Comparison of ENCODE assay signal across 2 cellular contexts in the genomic region with DNA sequence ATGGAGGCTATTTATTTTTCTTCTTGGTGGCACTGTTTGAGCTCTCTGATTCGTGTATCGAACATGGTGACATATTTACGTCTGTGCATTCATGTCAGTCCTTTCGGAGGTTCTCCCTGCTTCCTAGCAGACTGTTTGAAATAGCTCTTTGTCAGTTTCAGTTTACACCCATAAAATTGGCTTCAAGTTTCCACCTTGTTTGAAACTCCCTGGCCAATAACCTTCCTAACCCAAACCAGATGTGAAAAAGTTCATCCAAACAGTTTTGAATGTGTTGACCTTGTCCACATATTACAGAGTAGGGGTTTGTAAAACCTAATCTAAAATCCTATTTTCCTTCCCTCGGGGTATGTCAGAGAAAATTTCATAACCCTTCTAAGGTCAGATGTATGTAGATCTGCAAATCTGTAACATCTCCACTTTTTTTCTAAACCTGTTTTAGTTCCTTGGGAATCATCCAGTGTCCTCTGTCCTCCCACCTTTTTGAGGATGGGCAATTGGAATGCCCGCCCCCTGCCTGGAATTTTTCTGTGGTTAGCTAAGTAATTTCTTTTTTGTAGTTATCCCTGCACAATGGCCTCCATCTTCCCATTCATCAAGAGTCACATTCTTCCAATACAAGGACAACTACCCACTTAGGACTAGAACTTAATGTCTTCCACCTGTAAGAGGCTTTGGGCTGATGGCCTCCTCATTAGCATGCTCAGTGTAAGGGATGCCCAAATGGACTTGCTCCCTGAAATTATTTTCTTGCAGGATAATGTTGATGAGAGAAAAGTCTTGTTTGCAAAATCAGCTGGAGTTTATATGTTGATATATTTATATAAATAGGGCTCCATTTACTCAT.
TF ChIP-seq lines count a peak whose summit lies in the region.

No MANE protein-coding gene starts in this region.

TF ChIP-seq in HEK293, 187 proteins besides CTCF, POLR2A, EP300 and RAD21 (continued from another document):
- TF ChIP-seq ZNF37A (tag by site-specific recombination; IDR thresholded peaks at IDR 0.05) (no peak), MZF1 (tag by site-specific recombination; IDR thresholded peaks at IDR 0.05; ENCODE audit: borderline replicate concordance) (no peak), ZNF521 (tag by site-specific recombination; IDR thresholded peaks at IDR 0.05) (no peak), ZNF274 (IDR thresholded peaks at IDR 0.05; ENCODE audit: low read length) (no peak), ZNF274 (tag by site-specific recombination; IDR thresholded peaks at IDR 0.05; ENCODE audit: borderline replicate concordance) (no peak), ZNF747 (tag by site-specific recombination; IDR thresholded peaks at IDR 0.05) (no peak), ZNF776 (tag by site-specific recombination; IDR thresholded peaks at IDR 0.05; ENCODE audit: borderline replicate concordance) (no peak), ZNF792 (tag by site-specific recombination; IDR thresholded peaks at IDR 0.05) (no peak), ZNF132 (tag by site-specific recombination; IDR thresholded peaks at IDR 0.05; ENCODE audit: borderline replicate concordance) (no peak), FEZF1 (tag by site-specific recombination; IDR thresholded peaks at IDR 0.05) (peak; percentile 39; the same call in 1 of the 2 replicates), ZNF311 (tag by site-specific recombination; IDR thresholded peaks at IDR 0.05; ENCODE audit: borderline replicate concordance) (no peak), GLIS1 (tag by site-specific recombination; IDR thresholded peaks at IDR 0.05) (peak; percentile 12; the same call in 1 of the 2 replicates), ZNF221 (tag by site-specific recombination; IDR thresholded peaks at IDR 0.05; ENCODE audit: borderline replicate concordance) (no peak), ZNF791 (tag by site-specific recombination; IDR thresholded peaks at IDR 0.05) (no peak), ZIC2 (tag by site-specific recombination; IDR thresholded peaks at IDR 0.05) (no peak), ZNF544 (tag by site-specific recombination; IDR thresholded peaks at IDR 0.05) (no peak)
- TF ChIP-seq, protein P1, sequence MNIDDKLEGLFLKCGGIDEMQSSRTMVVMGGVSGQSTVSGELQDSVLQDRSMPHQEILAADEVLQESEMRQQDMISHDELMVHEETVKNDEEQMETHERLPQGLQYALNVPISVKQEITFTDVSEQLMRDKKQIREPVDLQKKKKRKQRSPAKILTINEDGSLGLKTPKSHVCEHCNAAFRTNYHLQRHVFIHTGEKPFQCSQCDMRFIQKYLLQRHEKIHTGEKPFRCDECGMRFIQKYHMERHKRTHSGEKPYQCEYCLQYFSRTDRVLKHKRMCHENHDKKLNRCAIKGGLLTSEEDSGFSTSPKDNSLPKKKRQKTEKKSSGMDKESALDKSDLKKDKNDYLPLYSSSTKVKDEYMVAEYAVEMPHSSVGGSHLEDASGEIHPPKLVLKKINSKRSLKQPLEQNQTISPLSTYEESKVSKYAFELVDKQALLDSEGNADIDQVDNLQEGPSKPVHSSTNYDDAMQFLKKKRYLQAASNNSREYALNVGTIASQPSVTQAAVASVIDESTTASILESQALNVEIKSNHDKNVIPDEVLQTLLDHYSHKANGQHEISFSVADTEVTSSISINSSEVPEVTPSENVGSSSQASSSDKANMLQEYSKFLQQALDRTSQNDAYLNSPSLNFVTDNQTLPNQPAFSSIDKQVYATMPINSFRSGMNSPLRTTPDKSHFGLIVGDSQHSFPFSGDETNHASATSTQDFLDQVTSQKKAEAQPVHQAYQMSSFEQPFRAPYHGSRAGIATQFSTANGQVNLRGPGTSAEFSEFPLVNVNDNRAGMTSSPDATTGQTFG (tag by site-specific recombination; IDR thresholded peaks at IDR 0.05; ENCODE audit: borderline replicate concordance), result no peak
- TF ChIP-seq, protein P2, sequence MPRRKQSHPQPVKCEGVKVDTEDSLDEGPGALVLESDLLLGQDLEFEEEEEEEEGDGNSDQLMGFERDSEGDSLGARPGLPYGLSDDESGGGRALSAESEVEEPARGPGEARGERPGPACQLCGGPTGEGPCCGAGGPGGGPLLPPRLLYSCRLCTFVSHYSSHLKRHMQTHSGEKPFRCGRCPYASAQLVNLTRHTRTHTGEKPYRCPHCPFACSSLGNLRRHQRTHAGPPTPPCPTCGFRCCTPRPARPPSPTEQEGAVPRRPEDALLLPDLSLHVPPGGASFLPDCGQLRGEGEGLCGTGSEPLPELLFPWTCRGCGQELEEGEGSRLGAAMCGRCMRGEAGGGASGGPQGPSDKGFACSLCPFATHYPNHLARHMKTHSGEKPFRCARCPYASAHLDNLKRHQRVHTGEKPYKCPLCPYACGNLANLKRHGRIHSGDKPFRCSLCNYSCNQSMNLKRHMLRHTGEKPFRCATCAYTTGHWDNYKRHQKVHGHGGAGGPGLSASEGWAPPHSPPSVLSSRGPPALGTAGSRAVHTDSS (tag by site-specific recombination; IDR thresholded peaks at IDR 0.05), result no peak
- TF ChIP-seq, protein P3, sequence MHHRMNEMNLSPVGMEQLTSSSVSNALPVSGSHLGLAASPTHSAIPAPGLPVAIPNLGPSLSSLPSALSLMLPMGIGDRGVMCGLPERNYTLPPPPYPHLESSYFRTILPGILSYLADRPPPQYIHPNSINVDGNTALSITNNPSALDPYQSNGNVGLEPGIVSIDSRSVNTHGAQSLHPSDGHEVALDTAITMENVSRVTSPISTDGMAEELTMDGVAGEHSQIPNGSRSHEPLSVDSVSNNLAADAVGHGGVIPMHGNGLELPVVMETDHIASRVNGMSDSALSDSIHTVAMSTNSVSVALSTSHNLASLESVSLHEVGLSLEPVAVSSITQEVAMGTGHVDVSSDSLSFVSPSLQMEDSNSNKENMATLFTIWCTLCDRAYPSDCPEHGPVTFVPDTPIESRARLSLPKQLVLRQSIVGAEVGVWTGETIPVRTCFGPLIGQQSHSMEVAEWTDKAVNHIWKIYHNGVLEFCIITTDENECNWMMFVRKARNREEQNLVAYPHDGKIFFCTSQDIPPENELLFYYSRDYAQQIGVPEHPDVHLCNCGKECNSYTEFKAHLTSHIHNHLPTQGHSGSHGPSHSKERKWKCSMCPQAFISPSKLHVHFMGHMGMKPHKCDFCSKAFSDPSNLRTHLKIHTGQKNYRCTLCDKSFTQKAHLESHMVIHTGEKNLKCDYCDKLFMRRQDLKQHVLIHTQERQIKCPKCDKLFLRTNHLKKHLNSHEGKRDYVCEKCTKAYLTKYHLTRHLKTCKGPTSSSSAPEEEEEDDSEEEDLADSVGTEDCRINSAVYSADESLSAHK (tag by site-specific recombination; IDR thresholded peaks at IDR 0.05), result peak; percentile 87
- TF ChIP-seq, protein P4, sequence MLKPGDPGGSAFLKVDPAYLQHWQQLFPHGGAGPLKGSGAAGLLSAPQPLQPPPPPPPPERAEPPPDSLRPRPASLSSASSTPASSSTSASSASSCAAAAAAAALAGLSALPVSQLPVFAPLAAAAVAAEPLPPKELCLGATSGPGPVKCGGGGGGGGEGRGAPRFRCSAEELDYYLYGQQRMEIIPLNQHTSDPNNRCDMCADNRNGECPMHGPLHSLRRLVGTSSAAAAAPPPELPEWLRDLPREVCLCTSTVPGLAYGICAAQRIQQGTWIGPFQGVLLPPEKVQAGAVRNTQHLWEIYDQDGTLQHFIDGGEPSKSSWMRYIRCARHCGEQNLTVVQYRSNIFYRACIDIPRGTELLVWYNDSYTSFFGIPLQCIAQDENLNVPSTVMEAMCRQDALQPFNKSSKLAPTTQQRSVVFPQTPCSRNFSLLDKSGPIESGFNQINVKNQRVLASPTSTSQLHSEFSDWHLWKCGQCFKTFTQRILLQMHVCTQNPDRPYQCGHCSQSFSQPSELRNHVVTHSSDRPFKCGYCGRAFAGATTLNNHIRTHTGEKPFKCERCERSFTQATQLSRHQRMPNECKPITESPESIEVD (tag by site-specific recombination; IDR thresholded peaks at IDR 0.05), result peak; percentile 16; the same call in 1 of the 2 replicates

TF ChIP-seq in WTC11, 78 proteins besides CTCF, POLR2A, EP300 and RAD21 (continued from another document):
- TF ChIP-seq, protein P5, sequence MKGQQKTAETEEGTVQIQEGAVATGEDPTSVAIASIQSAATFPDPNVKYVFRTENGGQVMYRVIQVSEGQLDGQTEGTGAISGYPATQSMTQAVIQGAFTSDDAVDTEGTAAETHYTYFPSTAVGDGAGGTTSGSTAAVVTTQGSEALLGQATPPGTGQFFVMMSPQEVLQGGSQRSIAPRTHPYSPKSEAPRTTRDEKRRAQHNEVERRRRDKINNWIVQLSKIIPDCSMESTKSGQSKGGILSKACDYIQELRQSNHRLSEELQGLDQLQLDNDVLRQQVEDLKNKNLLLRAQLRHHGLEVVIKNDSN (CRISPR knock-in tag; IDR thresholded peaks at IDR 0.05), result no peak
- no peak for TF ChIP-seq ATF1 (CRISPR knock-in tag; IDR thresholded peaks at IDR 0.05)
- TF ChIP-seq, protein P6, sequence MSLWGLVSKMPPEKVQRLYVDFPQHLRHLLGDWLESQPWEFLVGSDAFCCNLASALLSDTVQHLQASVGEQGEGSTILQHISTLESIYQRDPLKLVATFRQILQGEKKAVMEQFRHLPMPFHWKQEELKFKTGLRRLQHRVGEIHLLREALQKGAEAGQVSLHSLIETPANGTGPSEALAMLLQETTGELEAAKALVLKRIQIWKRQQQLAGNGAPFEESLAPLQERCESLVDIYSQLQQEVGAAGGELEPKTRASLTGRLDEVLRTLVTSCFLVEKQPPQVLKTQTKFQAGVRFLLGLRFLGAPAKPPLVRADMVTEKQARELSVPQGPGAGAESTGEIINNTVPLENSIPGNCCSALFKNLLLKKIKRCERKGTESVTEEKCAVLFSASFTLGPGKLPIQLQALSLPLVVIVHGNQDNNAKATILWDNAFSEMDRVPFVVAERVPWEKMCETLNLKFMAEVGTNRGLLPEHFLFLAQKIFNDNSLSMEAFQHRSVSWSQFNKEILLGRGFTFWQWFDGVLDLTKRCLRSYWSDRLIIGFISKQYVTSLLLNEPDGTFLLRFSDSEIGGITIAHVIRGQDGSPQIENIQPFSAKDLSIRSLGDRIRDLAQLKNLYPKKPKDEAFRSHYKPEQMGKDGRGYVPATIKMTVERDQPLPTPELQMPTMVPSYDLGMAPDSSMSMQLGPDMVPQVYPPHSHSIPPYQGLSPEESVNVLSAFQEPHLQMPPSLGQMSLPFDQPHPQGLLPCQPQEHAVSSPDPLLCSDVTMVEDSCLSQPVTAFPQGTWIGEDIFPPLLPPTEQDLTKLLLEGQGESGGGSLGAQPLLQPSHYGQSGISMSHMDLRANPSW (CRISPR knock-in tag; conservative IDR thresholded peaks at IDR 0.05; ENCODE audit: low read depth), result no peak
- no peak for TF ChIP-seq ZNF121 (CRISPR knock-in tag; IDR thresholded peaks at IDR 0.05)
- TF ChIP-seq HMGA2 (CRISPR knock-in tag; IDR thresholded peaks at IDR 0.05), result no peak
- TF ChIP-seq, protein P7, sequence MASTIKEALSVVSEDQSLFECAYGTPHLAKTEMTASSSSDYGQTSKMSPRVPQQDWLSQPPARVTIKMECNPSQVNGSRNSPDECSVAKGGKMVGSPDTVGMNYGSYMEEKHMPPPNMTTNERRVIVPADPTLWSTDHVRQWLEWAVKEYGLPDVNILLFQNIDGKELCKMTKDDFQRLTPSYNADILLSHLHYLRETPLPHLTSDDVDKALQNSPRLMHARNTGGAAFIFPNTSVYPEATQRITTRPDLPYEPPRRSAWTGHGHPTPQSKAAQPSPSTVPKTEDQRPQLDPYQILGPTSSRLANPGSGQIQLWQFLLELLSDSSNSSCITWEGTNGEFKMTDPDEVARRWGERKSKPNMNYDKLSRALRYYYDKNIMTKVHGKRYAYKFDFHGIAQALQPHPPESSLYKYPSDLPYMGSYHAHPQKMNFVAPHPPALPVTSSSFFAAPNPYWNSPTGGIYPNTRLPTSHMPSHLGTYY (CRISPR knock-in tag; IDR thresholded peaks at IDR 0.05), result no peak
- TF ChIP-seq, protein P8, sequence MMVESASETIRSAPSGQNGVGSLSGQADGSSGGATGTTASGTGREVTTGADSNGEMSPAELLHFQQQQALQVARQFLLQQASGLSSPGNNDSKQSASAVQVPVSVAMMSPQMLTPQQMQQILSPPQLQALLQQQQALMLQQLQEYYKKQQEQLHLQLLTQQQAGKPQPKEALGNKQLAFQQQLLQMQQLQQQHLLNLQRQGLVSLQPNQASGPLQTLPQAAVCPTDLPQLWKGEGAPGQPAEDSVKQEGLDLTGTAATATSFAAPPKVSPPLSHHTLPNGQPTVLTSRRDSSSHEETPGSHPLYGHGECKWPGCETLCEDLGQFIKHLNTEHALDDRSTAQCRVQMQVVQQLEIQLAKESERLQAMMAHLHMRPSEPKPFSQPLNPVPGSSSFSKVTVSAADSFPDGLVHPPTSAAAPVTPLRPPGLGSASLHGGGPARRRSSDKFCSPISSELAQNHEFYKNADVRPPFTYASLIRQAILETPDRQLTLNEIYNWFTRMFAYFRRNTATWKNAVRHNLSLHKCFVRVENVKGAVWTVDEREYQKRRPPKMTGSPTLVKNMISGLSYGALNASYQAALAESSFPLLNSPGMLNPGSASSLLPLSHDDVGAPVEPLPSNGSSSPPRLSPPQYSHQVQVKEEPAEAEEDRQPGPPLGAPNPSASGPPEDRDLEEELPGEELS (CRISPR knock-in tag; IDR thresholded peaks at IDR 0.05), result no peak
- no peak for TF ChIP-seq CBFB (CRISPR knock-in tag; IDR thresholded peaks at IDR 0.05; ENCODE audit: low read depth)
- TF ChIP-seq, protein P9, sequence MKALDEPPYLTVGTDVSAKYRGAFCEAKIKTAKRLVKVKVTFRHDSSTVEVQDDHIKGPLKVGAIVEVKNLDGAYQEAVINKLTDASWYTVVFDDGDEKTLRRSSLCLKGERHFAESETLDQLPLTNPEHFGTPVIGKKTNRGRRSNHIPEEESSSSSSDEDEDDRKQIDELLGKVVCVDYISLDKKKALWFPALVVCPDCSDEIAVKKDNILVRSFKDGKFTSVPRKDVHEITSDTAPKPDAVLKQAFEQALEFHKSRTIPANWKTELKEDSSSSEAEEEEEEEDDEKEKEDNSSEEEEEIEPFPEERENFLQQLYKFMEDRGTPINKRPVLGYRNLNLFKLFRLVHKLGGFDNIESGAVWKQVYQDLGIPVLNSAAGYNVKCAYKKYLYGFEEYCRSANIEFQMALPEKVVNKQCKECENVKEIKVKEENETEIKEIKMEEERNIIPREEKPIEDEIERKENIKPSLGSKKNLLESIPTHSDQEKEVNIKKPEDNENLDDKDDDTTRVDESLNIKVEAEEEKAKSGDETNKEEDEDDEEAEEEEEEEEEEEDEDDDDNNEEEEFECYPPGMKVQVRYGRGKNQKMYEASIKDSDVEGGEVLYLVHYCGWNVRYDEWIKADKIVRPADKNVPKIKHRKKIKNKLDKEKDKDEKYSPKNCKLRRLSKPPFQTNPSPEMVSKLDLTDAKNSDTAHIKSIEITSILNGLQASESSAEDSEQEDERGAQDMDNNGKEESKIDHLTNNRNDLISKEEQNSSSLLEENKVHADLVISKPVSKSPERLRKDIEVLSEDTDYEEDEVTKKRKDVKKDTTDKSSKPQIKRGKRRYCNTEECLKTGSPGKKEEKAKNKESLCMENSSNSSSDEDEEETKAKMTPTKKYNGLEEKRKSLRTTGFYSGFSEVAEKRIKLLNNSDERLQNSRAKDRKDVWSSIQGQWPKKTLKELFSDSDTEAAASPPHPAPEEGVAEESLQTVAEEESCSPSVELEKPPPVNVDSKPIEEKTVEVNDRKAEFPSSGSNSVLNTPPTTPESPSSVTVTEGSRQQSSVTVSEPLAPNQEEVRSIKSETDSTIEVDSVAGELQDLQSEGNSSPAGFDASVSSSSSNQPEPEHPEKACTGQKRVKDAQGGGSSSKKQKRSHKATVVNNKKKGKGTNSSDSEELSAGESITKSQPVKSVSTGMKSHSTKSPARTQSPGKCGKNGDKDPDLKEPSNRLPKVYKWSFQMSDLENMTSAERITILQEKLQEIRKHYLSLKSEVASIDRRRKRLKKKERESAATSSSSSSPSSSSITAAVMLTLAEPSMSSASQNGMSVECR (CRISPR knock-in tag; IDR thresholded peaks at IDR 0.05; ENCODE audit: borderline replicate concordance), result no peak
